8 cellular contexts compared by ENCODE assay signal in genomic region chr2:24490674-24491625, GRCh38. TPM values are rescaled to one million over a fixed set of nuclear protein-coding genes. Genes with fewer than 3 reads are reported as not detected.
A peak's percentile ranks its signal among the peaks of the same experiment; 100 is the strongest.
DNase-seq lines count a peak whose midpoint lies in the region; ATAC-seq and TF ChIP-seq lines count a peak whose summit lies in the region.

TSS of gene NCOA1 (plus strand) at chr2:24491254. CDS start at chr2:24658678, 167,424 bp downstream.

- ATAC-seq in GM19324 (IDR thresholded peaks at IDR 0.05; ENCODE audit: low FRiP score, unreplicated experiment) (peak; percentile 79), HG03469 (IDR thresholded peaks at IDR 0.05; ENCODE audit: unreplicated experiment) (peak; percentile 51)

- peaks cover 0 to 15% (median 9%) of the 10 kb centered on the region in 11 experiments; a peak in 8 of 22 replicates for H3K27me3 ChIP-seq in BLaER1 treated with 17β-estradiol and CSF1 and Interleukin-3, amounts not matched to agents 10 nM and 100 nM
- H3K27me3 ChIP-seq in liver (ENCODE audit: control insufficient read depth in 4 of 4, insufficient read depth in 4 of 4, low read length in 3 of 4) = no peaks in the 10 kb centered on the region

- peak within 1 kb of the TSS; percentile 83 to 95 (median 89) for H3K27ac ChIP-seq in BLaER1 treated with 17β-estradiol and CSF1 and Interleukin-3, amounts not matched to agents 10 nM and 100 nM
- peak within 1 kb of the TSS; percentile 81 to 84 for H3K27ac ChIP-seq in liver (ENCODE audit: low read depth in 1 of 2, low read length in 2 of 2)

- TF ChIP-seq RAD21 in liver (IDR thresholded peaks at IDR 0.05) = peak; percentile 30 to 49

- DNase-seq in NCI-H526 treated with DMSO at 0.1 percent for 48 hours (lab: John Stamatoyannopoulos, UW) (peak; percentile 78), dedifferentiated amniotic fluid mesenchymal stem cell (ENCODE audit: extremely low spot score) (peak; percentile 83)
- peak; percentile 87 for DNase-seq in activated CD4-positive, alpha-beta T cell treated with anti-CD3 and anti-CD28 coated beads, Interleukin-2, amount 50 U/mL, for 1 hour
- DNase-seq in stimulated activated CD4-positive, alpha-beta T cell treated with anti-CD3 and anti-CD28 coated beads, Interleukin-4, amount 100 ng/mL, for 1 hour = peak; percentile 90

- TF ChIP-seq CTCF in liver (IDR thresholded peaks at IDR 0.05; ENCODE audit: low read depth, low read length, missing input control) = peak; percentile 18

- peaks cover 11 to 44% (median 37%) of the 10 kb centered on the region in 11 experiments; a peak in 19 of 22 replicates for H4K20me1 ChIP-seq in BLaER1 treated with 17β-estradiol and CSF1 and Interleukin-3, amounts not matched to agents 10 nM and 100 nM

- no peaks in the 10 kb centered on the region for H3K9me3 ChIP-seq in BLaER1 treated with 17β-estradiol and CSF1 and Interleukin-3, amounts not matched to agents 10 nM and 100 nM (replicated peaks in 1 of 11)
- H3K9me3 ChIP-seq in liver (ENCODE audit: control insufficient read depth in 4 of 4, low read length in 3 of 4) = no peaks in the 10 kb centered on the region

- H3K4me3 ChIP-seq in BLaER1 treated with 17β-estradiol and CSF1 and Interleukin-3, amounts not matched to agents 10 nM and 100 nM = peak within 1 kb of the TSS; percentile 85 to 100 (median 94)
- H3K4me3 ChIP-seq in liver (ENCODE audit: low read depth in 1 of 3, low read length in 3 of 3) = peak within 1 kb of the TSS; percentile 87 to 99 (median 95)

- 1% methylated on average over 129 of the region's 129 CpGs for WGBS in liver

- H3K36me3 ChIP-seq in BLaER1 treated with 17β-estradiol and CSF1 and Interleukin-3, amounts not matched to agents 10 nM and 100 nM = no peaks in the 10 kb centered on the region
- H3K36me3 ChIP-seq in liver (ENCODE audit: control insufficient read depth in 4 of 4, insufficient read depth in 3 of 4, low read depth in 1 of 4, low read length in 3 of 4) = no peaks in the 10 kb centered on the region

- peaks cover 29 to 56% (median 36%) of the 10 kb centered on the region in 10 experiments for H3K4me1 ChIP-seq in BLaER1 treated with 17β-estradiol and CSF1 and Interleukin-3, amounts not matched to agents 10 nM and 100 nM
- peaks cover 5 to 22% (median 16%) of the 10 kb centered on the region in 4 donors for H3K4me1 ChIP-seq in liver (ENCODE audit: control insufficient read depth in 4 of 4, insufficient read depth in 4 of 4, low read length in 3 of 4)

- H3K4me2 ChIP-seq in BLaER1 treated with 17β-estradiol and CSF1 and Interleukin-3, amounts not matched to agents 10 nM and 100 nM = peak within 1 kb of the TSS; percentile 92 to 98 (median 95)

- peak within 1 kb of the TSS; percentile 89 to 99 (median 92) for H3K9ac ChIP-seq in BLaER1 treated with 17β-estradiol and CSF1 and Interleukin-3, amounts not matched to agents 10 nM and 100 nM
- peak within 1 kb of the TSS; percentile 79 to 81 for H3K9ac ChIP-seq in liver (ENCODE audit: low read depth in 1 of 2, low read length in 2 of 2)

TF ChIP-seq in liver, 16 proteins besides CTCF, POLR2A, EP300 and RAD21:
- TF ChIP-seq JUND (IDR thresholded peaks at IDR 0.05) (no peak), SP1 (IDR thresholded peaks at IDR 0.05) (peak; percentile 64), YY1 (IDR thresholded peaks at IDR 0.05) (peak; percentile 86), EGR1 (IDR thresholded peaks at IDR 0.05; ENCODE audit: low read depth in 2 of 2) (no peak), HNF4A (conservative IDR thresholded peaks at IDR 0.05) (peak in 1 of 2 donors; percentile 36), NR2F2 (IDR thresholded peaks at IDR 0.05) (no peak), REST (IDR thresholded peaks at IDR 0.05) (peak; percentile 51), TAF1 (conservative IDR thresholded peaks at IDR 0.05) (peak; percentile 62), ATF3 (IDR thresholded peaks at IDR 0.05) (no peak)
TF ChIP-seq in liver: peak in this region for 5.

RNA-seq across cellular contexts. Expression of gene NCOA1, which starts in this region (rescaled TPM):
- total RNA-seq in liver = 10 to 100 TPM; 25.8 to 26.6 TPM
- 1 to 10 TPM; 6.5 to 6.8 TPM for polyA plus RNA-seq in liver

Comparison
In these comparisons a context has a peak if more than half of its experiments do, and no peak if none do; other contexts are left out.
1. Peak in every context shown above with its lines: DNase-seq, ATAC-seq, H3K4me3 ChIP-seq and H3K27ac ChIP-seq.